ENCODE assay signal across 8 cellular contexts in the genomic region with DNA sequence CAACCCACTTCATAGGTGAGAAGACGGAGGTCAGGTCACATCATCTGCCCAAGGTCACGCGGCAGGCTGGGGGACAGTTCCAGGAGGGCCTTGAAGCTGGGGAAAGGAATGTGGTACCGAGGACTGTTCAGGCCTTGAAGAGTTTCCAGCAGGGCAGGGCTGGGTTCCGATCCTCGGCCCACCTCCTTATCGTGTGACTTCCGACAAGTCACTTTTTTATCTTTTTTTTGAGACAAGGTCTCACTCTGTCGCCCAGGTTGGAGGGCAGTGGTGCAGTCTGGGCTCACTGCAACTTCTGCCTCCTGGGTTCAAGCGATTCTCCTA. TPM values are rescaled to one million over a fixed set of nuclear protein-coding genes. Genes with fewer than 3 reads are reported as not detected.
DNase-seq lines count a peak whose midpoint lies in the region; ATAC-seq and TF ChIP-seq lines count a peak whose summit lies in the region.

No MANE protein-coding gene starts in this region.

- TF ChIP-seq CTCF in DND-41 (IDR thresholded peaks at IDR 0.05; ENCODE audit: borderline replicate concordance, extremely low read depth, low read length, poor library complexity, severe bottlenecking) (peak; percentile 0), RWPE1 (conservative IDR thresholded peaks at IDR 0.05; ENCODE audit: low read depth) (no peak), epithelial cell of esophagus (IDR thresholded peaks at IDR 0.05; ENCODE audit: insufficient read depth, low read depth, low read length, missing control alignments) (no peak), neural crest cell (conservative IDR thresholded peaks at IDR 0.05) (no peak)

- peak overlapping the region; percentile 43 to 88 for H3K4me3 ChIP-seq in DND-41 (ENCODE audit: low read depth in 1 of 2, low read length in 2 of 2)
- peak overlapping the region; percentile 80 for H3K4me3 ChIP-seq in epithelial cell of esophagus (ENCODE audit: low read length)

- peaks cover 44% of the 10 kb centered on the region for H3K4me1 ChIP-seq in DND-41 (ENCODE audit: insufficient read depth, low read length)

- peak overlapping the region; percentile 88 for H3K4me2 ChIP-seq in DND-41 (ENCODE audit: insufficient read depth, low read length)

- peak overlapping the region; percentile 68 for H2AFZ ChIP-seq in DND-41 (ENCODE audit: low read depth, low read length)

- no peak for DNase-seq in DND-41
- no peak for DNase-seq in RWPE1 (ENCODE audit: low spot score)
- DNase-seq in epithelial cell of esophagus (ENCODE audit: low read depth): no peak
- no peak for DNase-seq in neural crest cell (ENCODE audit: low read depth, low spot score)
- no peak for DNase-seq in NCI-H1105 treated with DMSO at 0.1 percent for 48 hours (lab: John Stamatoyannopoulos, UW)
- no peak for DNase-seq in GOT3 (lab: John Stamatoyannopoulos, UW)

- H3K79me2 ChIP-seq in DND-41 (ENCODE audit: insufficient read depth, low read length): peaks cover 31% of the 10 kb centered on the region

- no peaks in the 10 kb centered on the region for H3K9me3 Mint-ChIP-seq in neural crest cell

- no peaks in the 10 kb centered on the region for H3K36me3 Mint-ChIP-seq in neural crest cell (ENCODE audit: low read depth)

- POLR2A ChIA-PET in RWPE1 (lab: Yijun Ruan, JAX; ENCODE audit: low non-redundant PET): no interaction called here

- H3K36me3 ChIP-seq in DND-41 (ENCODE audit: insufficient read depth, low read length): peaks cover 32% of the 10 kb centered on the region

- peak overlapping the region; percentile 92 for H3K4me3 Mint-ChIP-seq in neural crest cell

- H3K4me1 Mint-ChIP-seq in neural crest cell: peaks cover 27% of the 10 kb centered on the region

- peaks cover 20% of the 10 kb centered on the region; the same call in 1 of the 2 replicates for H4K20me1 ChIP-seq in DND-41 (ENCODE audit: insufficient read depth, low read length)

- no peaks in the 10 kb centered on the region for H3K27me3 ChIP-seq in DND-41 (ENCODE audit: insufficient read depth, low read length, poor library complexity)

- H3K9ac ChIP-seq in DND-41 (ENCODE audit: low read depth, low read length): peak overlapping the region; percentile 78

- no peaks in the 10 kb centered on the region for H3K9me3 ChIP-seq in DND-41 (ENCODE audit: insufficient read depth, low read length, severe bottlenecking)

- H3K27ac ChIP-seq in DND-41 (ENCODE audit: low read length) (peak overlapping the region; percentile 78), RWPE1 (peak overlapping the region; percentile 82)

- ATAC-seq in DND-41 (ENCODE audit: insufficient read depth, low read depth): no peak
- ATAC-seq in GM19452 (IDR thresholded peaks at IDR 0.05; ENCODE audit: unreplicated experiment): no peak
- no peak for ATAC-seq in HG03135 (IDR thresholded peaks at IDR 0.05; ENCODE audit: unreplicated experiment)

- H3K27me3 Mint-ChIP-seq in neural crest cell (ENCODE audit: low read depth): no peaks in the 10 kb centered on the region

- H3K27ac Mint-ChIP-seq in neural crest cell (ENCODE audit: unreplicated experiment): peak overlapping the region; percentile 81

- CTCF ChIA-PET in RWPE1 (lab: Yijun Ruan, JAX): interaction anchor here (0.7 kb wide), 1 partner anchor 10 kb away, joined by 3 read pairs; no protein-coding TSS in a partner anchor

RNA-seq across cellular contexts. Expression of a gene that starts 0.6 kb away (rescaled TPM):
- total RNA-seq in neural crest cell: 150 and 155 TPM in 2 replicates

RNA-seq across cellular contexts. Expression of a gene that starts 7.7 kb away (rescaled TPM):
- total RNA-seq in neural crest cell: 8.1 and 10.2 TPM in 2 replicates

RNA-seq across cellular contexts. Expression of a gene that starts 21.0 kb away (rescaled TPM):
- 0.23 and 0.35 TPM in 2 replicates for total RNA-seq in neural crest cell

RNA-seq across cellular contexts. Expression of a gene that starts 27.2 kb away (rescaled TPM):
- total RNA-seq in neural crest cell: 3.9 and 4.3 TPM in 2 replicates
